9 cellular contexts compared by ENCODE assay signal in genomic region chr7:157136372-157136771, GRCh38. TPM values are rescaled to one million over a fixed set of nuclear protein-coding genes. Genes with fewer than 3 reads are reported as not detected.
DNase-seq lines count a peak whose midpoint lies in the region; ATAC-seq and TF ChIP-seq lines count a peak whose summit lies in the region.
"Had no signal": no experiment of that assay in that cellular context is flagged by ENCODE, and none has a peak within 500 bp of the region (broad histone marks: within the 10 kb centered on the region; RNA-seq: fewer than 3 reads in every experiment).

No MANE protein-coding gene starts in this region.

- H3K4me1 ChIP-seq in foreskin keratinocyte: peaks cover 7% of the 10 kb centered on the region
- peaks cover 4 to 16% (median 12%) of the 10 kb centered on the region in 4 donors for H3K4me1 ChIP-seq in Peyer's patch

- H3K4me3 ChIP-seq in Peyer's patch: no peak overlapping the region
- H3K4me3 ChIP-seq: adrenal gland had no signal

- TF ChIP-seq POLR2A in Peyer's patch (IDR thresholded peaks at IDR 0.05): no peak

- no peaks in the 10 kb centered on the region for H3K9me3 ChIP-seq in Peyer's patch
- H3K9me3 ChIP-seq: adrenal gland had no signal

- H3K27ac ChIP-seq in foreskin keratinocyte: no peak overlapping the region
- no peak overlapping the region for H3K27ac ChIP-seq in Peyer's patch

- peak; percentile 69 for TF ChIP-seq CTCF in foreskin keratinocyte (conservative IDR thresholded peaks at IDR 0.05)
- peak in 2 of 6 experiments; percentile 34 to 40 for TF ChIP-seq CTCF in Peyer's patch (IDR thresholded peaks at IDR 0.05)

- peaks cover 0 to 5% (median 0%) of the 10 kb centered on the region in 3 donors for H3K36me3 ChIP-seq in Peyer's patch
- H3K36me3 ChIP-seq: adrenal gland had no signal

- no peaks in the 10 kb centered on the region for H3K27me3 ChIP-seq in foreskin keratinocyte
- no peaks in the 10 kb centered on the region for H3K27me3 ChIP-seq in Peyer's patch
- H3K27me3 ChIP-seq: adrenal gland had no signal

- DNase-seq in AML-193 (lab: John Stamatoyannopoulos, UW): peak; percentile 57 to 65
- DNase-seq in HPDE6-E6E7 (ENCODE audit: extremely low spot score): peak; percentile 45
- DNase-seq in SW480 (ENCODE audit: low spot score): peak; percentile 54
- DNase-seq in foreskin keratinocyte: peak; percentile 71 to 83
- DNase-seq in stimulated activated CD4-positive, alpha-beta T cell treated with anti-CD3 and anti-CD28 coated beads, Interleukin-15, amount 100 ng/mL, for 24 hours: no peak
- no peak for DNase-seq in occipital lobe (lab: John Stamatoyannopoulos, UW)
- no peak for DNase-seq in Peyer's patch

- ATAC-seq in foreskin keratinocyte: peak; percentile 32
- no peak for ATAC-seq in GM18520 (IDR thresholded peaks at IDR 0.05; ENCODE audit: unreplicated experiment)

RNA-seq across cellular contexts. Expression of gene UBE3C, which starts 2.4 kb away (rescaled TPM):
- total RNA-seq in foreskin keratinocyte (94.4 and 100 TPM in 2 replicates), occipital lobe (108 TPM), Peyer's patch (100 to 1,000 TPM in 3 of 4 donors, 10 to 100 TPM in 1; 76.4 to 106 (median 101) TPM)
- polyA plus RNA-seq in foreskin keratinocyte: 30.4 and 34.6 TPM in 2 replicates

Comparison
In these comparisons a context has a peak if more than half of its experiments do, and no peak if none do; other contexts are left out.
1. DNase-seq: peak in AML-193 (2 of 2), HPDE6-E6E7 (single experiment), SW480 (single experiment) and foreskin keratinocyte (2 of 2); none in stimulated activated CD4-positive, alpha-beta T cell treated with anti-CD3 and anti-CD28 coated beads, Interleukin-15, amount 100 ng/mL, for 24 hours (single experiment), occipital lobe (single experiment) and Peyer's patch (0 of 3).